In the genomic region with DNA sequence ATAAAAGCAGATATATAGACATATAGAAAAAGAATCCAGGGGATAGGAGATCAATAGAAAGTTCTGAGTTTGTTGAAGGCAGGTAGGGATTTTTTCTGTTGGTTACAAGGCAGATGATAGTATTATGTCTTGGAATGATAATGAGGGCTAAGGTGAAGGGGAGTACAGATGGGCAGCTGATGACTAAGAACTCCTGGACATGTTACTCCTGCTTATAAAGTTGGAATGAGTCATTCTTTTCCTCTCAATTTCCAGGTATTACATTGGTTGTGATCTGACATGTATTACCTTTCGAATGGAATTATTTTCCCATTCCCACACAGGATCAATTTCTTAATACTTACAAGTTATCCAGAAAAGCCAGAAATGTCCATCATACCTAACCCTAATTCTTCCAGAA, we compare ENCODE assay signal across 16 cellular contexts.
DNase-seq lines count a peak whose midpoint lies in the region; ATAC-seq and TF ChIP-seq lines count a peak whose summit lies in the region.
"Had no signal": no experiment of that assay in that cellular context is flagged by ENCODE, and none has a peak within 500 bp of the region (broad histone marks: within the 10 kb centered on the region; RNA-seq: fewer than 3 reads in every experiment).

No MANE protein-coding gene starts in this region.

- CTCF ChIA-PET in HCT116 (lab: Charles Lee), result no interaction called here

- no peak for TF ChIP-seq CTCF in HCT116 (IDR thresholded peaks at IDR 0.05 in 2 of 3, conservative IDR thresholded peaks at IDR 0.05 in 1 of 3; ENCODE audit: borderline replicate concordance in 1 of 3, insufficient read depth in 1 of 3, low read depth in 2 of 3, low read length in 2 of 3)
- TF ChIP-seq CTCF in endodermal cell (conservative IDR thresholded peaks at IDR 0.05), result no peak
- TF ChIP-seq CTCF in testis (IDR thresholded peaks at IDR 0.05), result no peak

- H3K79me2 ChIP-seq in HCT116 (ENCODE audit: insufficient read depth, low read length), result no peaks in the 10 kb centered on the region

- H3K9me3 Mint-ChIP-seq in endodermal cell, result no peaks in the 10 kb centered on the region

- ATAC-seq in HCT116, result no peak
- ATAC-seq in HG02571 (IDR thresholded peaks at IDR 0.05; ENCODE audit: unreplicated experiment), result no peak
- ATAC-seq: CD8-positive, alpha-beta T cell had no signal

- WGBS in endodermal cell (ENCODE audit: insufficient coverage in 1 of 2, insufficient read length in 1 of 2), 2 experiments, result 92% methylated on average over 1 of the region's 1 CpG; no CpG with 5 or more reads in 1 of the 2 experiments
- WGBS in testis, 2 donors, result 82 to 95% methylated on average over 1 of the region's 1 CpG

- H3K27me3 ChIP-seq in HCT116 (ENCODE audit: insufficient read depth, low read length) (no peaks in the 10 kb centered on the region), endodermal cell (ENCODE audit: control insufficient read depth, insufficient read depth, low read length, poor library complexity, severe bottlenecking) (no peaks in the 10 kb centered on the region), testis (no peaks in the 10 kb centered on the region)
- H3K27me3 ChIP-seq: BLaER1 treated with 17β-estradiol and CSF1 and Interleukin-3, amounts not matched to agents 10 nM and 100 nM; SJCRH30 had no signal

- no peaks in the 10 kb centered on the region for H3K27me3 Mint-ChIP-seq in endodermal cell (ENCODE audit: insufficient read depth)

- POLR2A ChIA-PET in HCT116 (lab: Charles Lee), result no interaction called here

- no peaks in the 10 kb centered on the region for H3K36me3 ChIP-seq in HCT116 (ENCODE audit: control insufficient read depth in 1 of 2, insufficient read depth in 2 of 2, low read length in 2 of 2)
- H3K36me3 ChIP-seq in endodermal cell (ENCODE audit: control insufficient read depth, insufficient read depth, low read length), result no peaks in the 10 kb centered on the region
- H3K36me3 ChIP-seq in testis (ENCODE audit: low read depth, missing control alignments), result no peaks in the 10 kb centered on the region
- H3K36me3 ChIP-seq: BLaER1 treated with 17β-estradiol and CSF1 and Interleukin-3, amounts not matched to agents 10 nM and 100 nM; SJCRH30 had no signal

- H3K27ac ChIP-seq in HCT116 (ENCODE audit: low read depth, low read length), result no peak overlapping the region
- no peak overlapping the region for H3K27ac ChIP-seq in endodermal cell (ENCODE audit: low read depth, low read length)
- H3K27ac ChIP-seq in testis, result no peak overlapping the region
- H3K27ac ChIP-seq: BLaER1 treated with 17β-estradiol and CSF1 and Interleukin-3, amounts not matched to agents 10 nM and 100 nM; PC-9; SJCRH30 had no signal

- no peak overlapping the region for H3K4me2 ChIP-seq in HCT116 (ENCODE audit: low read length)
- H3K4me2 ChIP-seq: BLaER1 treated with 17β-estradiol and CSF1 and Interleukin-3, amounts not matched to agents 10 nM and 100 nM; PC-9 had no signal

- BruUV-seq in HCT116 (replicated peaks; lab: Mats Ljungman, UMichigan), result no TSS peak

- DNase-seq in HCT116 (ENCODE audit: low read depth, low spot score) (peak; percentile 18), NCI-H69 (lab: John Stamatoyannopoulos, UW) (peak; percentile 32), endodermal cell (no peak), renal cortical epithelial cell (ENCODE audit: low read depth) (peak; percentile 51), D341Med (ENCODE audit: low spot score) (no peak), testis (no peak)
- DNase-seq: CD8-positive, alpha-beta T cell; DMS79 treated with DMSO at 0.1 percent for 48 hours; H7; NCI-H1694 treated with DMSO at 0.1 percent for 48 hours; NCI-H510A; NCI-H774; PC-9; SJCRH30 had no signal

- no peak overlapping the region for H3K27ac Mint-ChIP-seq in endodermal cell
- H3K27ac Mint-ChIP-seq: CD8-positive, alpha-beta T cell had no signal

- intact Hi-C loops in HCT116 (cut with micrococcal nuclease), result no loop called here
- intact Hi-C loops in testis (cut with DNase I; ENCODE audit: low total_unique reads), result no loop called here

- no peak overlapping the region for H3K4me3 ChIP-seq in HCT116 (replicated peaks in 1 of 2; ENCODE audit: low read depth in 1 of 2, low read length in 2 of 2)
- H3K4me3 ChIP-seq in endodermal cell (ENCODE audit: low read length), result peak overlapping the region; percentile 31
- H3K4me3 ChIP-seq in testis, result no peak overlapping the region
- H3K4me3 ChIP-seq: BLaER1 treated with 17β-estradiol and CSF1 and Interleukin-3, amounts not matched to agents 10 nM and 100 nM; PC-9; SJCRH30 had no signal

- RAD21 ChIA-PET in HCT116 (lab: Charles Lee; ENCODE audit: low non-redundant PET in 1 of 2, low total read pairs in 2 of 2, uncharacterized antibody in 2 of 2, unreplicated experiment in 2 of 2), result no interaction called here

- no peak for TF ChIP-seq RAD21 in HCT116 (IDR thresholded peaks at IDR 0.05; ENCODE audit: low read depth)

- H3K4me3 Mint-ChIP-seq in endodermal cell, result no peak overlapping the region
- H3K4me3 Mint-ChIP-seq: CD8-positive, alpha-beta T cell had no signal

- H3K9ac ChIP-seq in HCT116 (ENCODE audit: low read length) (no peak overlapping the region), endodermal cell (ENCODE audit: extremely low read depth, low read length, poor library complexity, severe bottlenecking) (no peak overlapping the region)
- H3K9ac ChIP-seq: BLaER1 treated with 17β-estradiol and CSF1 and Interleukin-3, amounts not matched to agents 10 nM and 100 nM had no signal

- no peaks in the 10 kb centered on the region for H3K36me3 Mint-ChIP-seq in endodermal cell (ENCODE audit: low read depth)
- H3K36me3 Mint-ChIP-seq: CD8-positive, alpha-beta T cell had no signal

- H3K9me3 ChIP-seq in HCT116 (ENCODE audit: control insufficient read depth in 1 of 2, insufficient read depth in 1 of 2, low read depth in 1 of 2, low read length in 2 of 2) (no peaks in the 10 kb centered on the region), endodermal cell (ENCODE audit: control insufficient read depth, low read length) (no peaks in the 10 kb centered on the region), testis (no peaks in the 10 kb centered on the region)
- H3K9me3 ChIP-seq: BLaER1 treated with 17β-estradiol and CSF1 and Interleukin-3, amounts not matched to agents 10 nM and 100 nM; SJCRH30 had no signal

- no peaks in the 10 kb centered on the region for H4K20me1 ChIP-seq in HCT116 (ENCODE audit: insufficient read depth)
- H4K20me1 ChIP-seq: BLaER1 treated with 17β-estradiol and CSF1 and Interleukin-3, amounts not matched to agents 10 nM and 100 nM had no signal

- H3K4me1 ChIP-seq in HCT116 (ENCODE audit: control insufficient read depth in 1 of 2, insufficient read depth in 2 of 2, low read length in 2 of 2) (peaks cover 0 to 3% of the 10 kb centered on the region in 2 experiments; a peak in 1 of 4 replicates), endodermal cell (ENCODE audit: control insufficient read depth, insufficient read depth, low read length) (peaks cover 3% of the 10 kb centered on the region), testis (no peaks in the 10 kb centered on the region)
- H3K4me1 ChIP-seq: BLaER1 treated with 17β-estradiol and CSF1 and Interleukin-3, amounts not matched to agents 10 nM and 100 nM; SJCRH30 had no signal

- H3K4me1 Mint-ChIP-seq in endodermal cell, result peaks cover 18% of the 10 kb centered on the region

- H3K9me2 ChIP-seq in HCT116 (ENCODE audit: insufficient read depth), result no peaks in the 10 kb centered on the region

- TF ChIP-seq POLR2A in HCT116 (IDR thresholded peaks at IDR 0.05; ENCODE audit: borderline replicate concordance, extremely low read depth, insufficient read depth, insufficient read length), result no peak
- no peak for TF ChIP-seq POLR2A in testis (IDR thresholded peaks at IDR 0.05)

- H2AFZ ChIP-seq in HCT116 (ENCODE audit: low read depth, low read length, poor library complexity, severe bottlenecking), result no peak overlapping the region
- H2AFZ ChIP-seq: PC-9 had no signal

TF ChIP-seq in HCT116, 20 proteins besides CTCF, POLR2A, EP300 and RAD21:
- TF ChIP-seq POLR2AphosphoS5 (IDR thresholded peaks at IDR 0.05; ENCODE audit: low read depth, low read length), result no peak
- no peak for TF ChIP-seq YY1 (IDR thresholded peaks at IDR 0.05; ENCODE audit: extremely low read depth, insufficient replicate concordance, low read depth, low read length)
- TF ChIP-seq JUND (IDR thresholded peaks at IDR 0.05), result peak; percentile 32; the same call in 1 of the 2 replicates
- 0 out of 2 replicates have a peak, but pooled peaks have one; percentile 15 for TF ChIP-seq SP1 (IDR thresholded peaks at IDR 0.05; ENCODE audit: low read depth)
- peak; percentile 66 for TF ChIP-seq FOSL1 (IDR thresholded peaks at IDR 0.05; ENCODE audit: low read depth)
- no peak for TF ChIP-seq EGR1 (IDR thresholded peaks at IDR 0.05; ENCODE audit: low read depth)

Comparison
In these comparisons a context has a peak if more than half of its experiments do, and no peak if none do; other contexts are left out.
1. DNase-seq: peak in HCT116 (single experiment), NCI-H69 (single experiment) and renal cortical epithelial cell (single experiment); none in endodermal cell (single experiment), D341Med (single experiment) and testis (single experiment).